Comparison of ENCODE assay signal across 19 cellular contexts in genomic region chr18:11613073-11613472, GRCh38. TPM values are rescaled to one million over a fixed set of nuclear protein-coding genes. Genes with fewer than 3 reads are reported as not detected.
"Had no signal": no experiment of that assay in that cellular context is flagged by ENCODE, and none has a peak within 500 bp of the region (broad histone marks: within the 10 kb centered on the region; RNA-seq: fewer than 3 reads in every experiment).

No MANE protein-coding gene starts in this region.

RNA-seq across cellular contexts. Expression of gene SLC35G4, which starts 3.7 kb away (rescaled TPM):
- total RNA-seq: activated naive CD4-positive, alpha-beta T cell treated with anti-CD3 and anti-CD28 coated beads for 36 hours; activated naive CD4-positive, alpha-beta T cell treated with anti-CD3 and anti-CD28 coated beads, Interleukin-2, amount 50 U/mL, for 72 hours; activated naive CD8-positive, alpha-beta T cell treated with anti-CD3 and anti-CD28 coated beads for 36 hours; activated naive CD8-positive, alpha-beta T cell treated with anti-CD3 and anti-CD28 coated beads, Interleukin-2, amount 10 ng/mL, durations not matched to agents 7 days and 5 days; activated T-cell treated with anti-CD3 and anti-CD28 coated beads, Interleukin-2, amount 50 U/mL, for 4 hours; activated T-cell treated with anti-CD3 and anti-CD28 coated beads, Interleukin-2, amount 50 U/mL, for 72 hours; activated T-helper 1 cell treated with anti-CD3 and anti-CD28 coated beads, Interleukin-12 subunit alpha, Interleukin-12 subunit beta, Interleukin-2, Interleukin-4 antibody, amounts not matched to agents 30 ng/mL and 10 ng/mL and 1 ng/mL, durations not matched to agents 14 hours and 24 hours and 36 hours; activated T-helper 17 cell treated with anti-CD3 and anti-CD28 coated beads, Interleukin-2, amount 50 U/mL, for 72 hours; activated T-helper 2 cell treated with anti-CD3 and anti-CD28 coated beads, Interferon-gamma antibody, Interleukin-2, Interleukin-4, amounts not matched to agents 10 μg/mL and 5 μg/mL and 100 μg/mL, durations not matched to agents 14 hours and 24 hours and 36 hours; adrenal gland; aorta; ascending aorta; astrocyte; body of pancreas; breast epithelium; bronchial epithelial cell; cardiac muscle cell; cardiac septum; cerebellum had no signal
